18 cellular contexts compared by ENCODE assay signal in genomic region chr3:170046269-170047132, GRCh38. TPM values are rescaled to one million over a fixed set of nuclear protein-coding genes. Genes with fewer than 3 reads are reported as not detected.
DNase-seq lines count a peak whose midpoint lies in the region; ATAC-seq, FAIRE-seq and TF ChIP-seq lines count a peak whose summit lies in the region.
"Had no signal": no experiment of that assay in that cellular context is flagged by ENCODE, and none has a peak within 500 bp of the region (broad histone marks: within the 10 kb centered on the region; RNA-seq: fewer than 3 reads in every experiment).

No MANE protein-coding gene starts in this region.

- TF ChIP-seq EP300 in GM12878 (IDR thresholded peaks at IDR 0.05; ENCODE audit: borderline replicate concordance in 1 of 2, control insufficient read depth in 1 of 2, low read depth in 2 of 2, low read length in 2 of 2) = no peak

- no peak overlapping the region for H2AFZ ChIP-seq in GM12878 (ENCODE audit: control insufficient read depth, low read depth, low read length)

- H3K4me2 ChIP-seq in GM12878 (ENCODE audit: control insufficient read depth, insufficient read depth) = peak overlapping the region; percentile 93

- no peak overlapping the region for H3K4me3 Mint-ChIP-seq in T-helper 2 cell treated with Interferon-gamma antibody and Interleukin-4, amounts not matched to agents 5 μg/mL and 100 μg/mL, for 36 hours
- H3K4me3 Mint-ChIP-seq in type B pancreatic cell = no peak overlapping the region
- H3K4me3 Mint-ChIP-seq: activated CD8-positive, alpha-beta T cell treated with anti-CD3 and anti-CD28 coated beads, Interleukin-2, amount 10 ng/mL, durations not matched to agents 7 days and 5 days; endodermal cell had no signal

- no peaks in the 10 kb centered on the region for H3K9me3 ChIP-seq in GM12878 (replicated peaks; ENCODE audit: control insufficient read depth, insufficient read depth, low read length)
- H3K9me3 ChIP-seq in muscle layer of duodenum (ENCODE audit: control insufficient read depth in 1 of 2, low read length in 2 of 2) = no peaks in the 10 kb centered on the region
- H3K9me3 ChIP-seq: gastrocnemius medialis, suprapubic skin had no signal

- no peak for TF ChIP-seq POLR2A in GM12878 (IDR thresholded peaks at IDR 0.05; ENCODE audit: low read depth, low read length)

- CTCF ChIA-PET in GM12878 (lab: Yijun Ruan, JAX) = no interaction called here

- RAD21 ChIA-PET in GM12878 (lab: Charles Lee; ENCODE audit: unreplicated experiment) = interaction anchor here (0.7 kb wide), 1 partner anchor 73 kb away, joined by 3 read pairs; no protein-coding TSS in a partner anchor

- ATAC-seq in GM12878 = no peak
- no peak for ATAC-seq in HG03439 (IDR thresholded peaks at IDR 0.05; ENCODE audit: unreplicated experiment)
- ATAC-seq: gastrocnemius medialis had no signal

- peaks cover 16% of the 10 kb centered on the region for H3K4me1 Mint-ChIP-seq in T-helper 2 cell treated with Interferon-gamma antibody and Interleukin-4, amounts not matched to agents 5 μg/mL and 100 μg/mL, for 36 hours (ENCODE audit: low read depth)
- H3K4me1 Mint-ChIP-seq in type B pancreatic cell (ENCODE audit: unreplicated experiment) = peaks cover 31% of the 10 kb centered on the region

- no peaks in the 10 kb centered on the region for H3K9me3 Mint-ChIP-seq in T-helper 2 cell treated with Interferon-gamma antibody and Interleukin-4, amounts not matched to agents 5 μg/mL and 100 μg/mL, for 36 hours
- H3K9me3 Mint-ChIP-seq in type B pancreatic cell = no peaks in the 10 kb centered on the region
- H3K9me3 Mint-ChIP-seq: endodermal cell had no signal

- 72% methylated on average over 5 of the region's 5 CpGs for WGBS in GM12878 (ENCODE audit: insufficient coverage, insufficient replicate concordance, low lambda C conversion rate, missing lambda C conversion rate)

- H3K27me3 Mint-ChIP-seq in T-helper 2 cell treated with Interferon-gamma antibody and Interleukin-4, amounts not matched to agents 5 μg/mL and 100 μg/mL, for 36 hours (ENCODE audit: low read depth) = no peaks in the 10 kb centered on the region
- peaks cover 9% of the 10 kb centered on the region for H3K27me3 Mint-ChIP-seq in type B pancreatic cell

- H3K36me3 ChIP-seq in GM12878 (ENCODE audit: control insufficient read depth in 2 of 2, insufficient read depth in 2 of 2, low read length in 1 of 2) (peaks cover 0 to 22% of the 10 kb centered on the region in 2 experiments; a peak in 1 of 4 replicates), muscle layer of duodenum (ENCODE audit: control insufficient read depth in 1 of 2, insufficient read depth in 2 of 2, low read length in 2 of 2) (no peaks in the 10 kb centered on the region)
- H3K36me3 ChIP-seq: gastrocnemius medialis, suprapubic skin had no signal

- H3K4me1 ChIP-seq in GM12878 (ENCODE audit: control insufficient read depth, insufficient read depth, low read length) (peaks cover 40% of the 10 kb centered on the region), muscle layer of duodenum (ENCODE audit: control insufficient read depth in 1 of 2, insufficient read depth in 2 of 2, low read length in 2 of 2) (no peaks in the 10 kb centered on the region)
- H3K4me1 ChIP-seq: gastrocnemius medialis, suprapubic skin had no signal

- peak overlapping the region; percentile 95 for H3K27ac ChIP-seq in GM12878 (ENCODE audit: control insufficient read depth, insufficient read depth)
- H3K27ac ChIP-seq in muscle layer of duodenum (ENCODE audit: low read length) = peak overlapping the region; percentile 65
- H3K27ac ChIP-seq: gastrocnemius medialis, suprapubic skin had no signal

- H4K20me1 ChIP-seq in GM12878 (ENCODE audit: control insufficient read depth, insufficient read depth) = no peaks in the 10 kb centered on the region

- in situ Hi-C loops in GM12878 (cut with MboI) = loop anchor here (25.0 kb wide), 1 partner anchor 909 kb away; no protein-coding TSS in a partner anchor

- H3K79me2 ChIP-seq in GM12878 (ENCODE audit: control insufficient read depth, insufficient read depth, low read length) = peaks cover 69% of the 10 kb centered on the region

- TF ChIP-seq RAD21 in GM12878 (IDR thresholded peaks at IDR 0.05; ENCODE audit: insufficient read depth, low read depth, low read length) = no peak

- peak overlapping the region; percentile 25; the same call in 1 of the 2 replicates for H3K4me3 ChIP-seq in GM12878
- H3K4me3 ChIP-seq in muscle layer of duodenum (ENCODE audit: low read depth in 1 of 2, low read length in 2 of 2) = no peak overlapping the region
- H3K4me3 ChIP-seq: gastrocnemius medialis, suprapubic skin had no signal

- intact Hi-C loops in GM12878 (cut with micrococcal nuclease; ENCODE audit: unreplicated experiment) = no loop called here

- H3K27me3 ChIP-seq in GM12878 (replicated peaks in 1 of 2; ENCODE audit: control insufficient read depth in 2 of 2, insufficient read depth in 2 of 2, low read length in 1 of 2) (peaks cover 0 to 4% of the 10 kb centered on the region in 2 experiments; a peak in 2 of 4 replicates), muscle layer of duodenum (ENCODE audit: low read depth, low read length) (no peaks in the 10 kb centered on the region)

- no peak for FAIRE-seq in GM12878 (lab: Jason Lieb, UNC)
- FAIRE-seq: bronchial epithelial cell, islet of Langerhans had no signal

- peaks cover 5% of the 10 kb centered on the region for H3K36me3 Mint-ChIP-seq in T-helper 2 cell treated with Interferon-gamma antibody and Interleukin-4, amounts not matched to agents 5 μg/mL and 100 μg/mL, for 36 hours (ENCODE audit: low read depth)
- H3K36me3 Mint-ChIP-seq in type B pancreatic cell = no peaks in the 10 kb centered on the region

- DNase-seq in T-helper 2 cell treated with Interferon-gamma antibody and Interleukin-4, amounts not matched to agents 5 μg/mL and 100 μg/mL, for 36 hours (ENCODE audit: low spot score) = no peak
- DNase-seq in T-helper 2 cell = no peak
- DNase-seq in GM12878 (ENCODE audit: low read depth, low spot score) = no peak
- no peak for DNase-seq in type B pancreatic cell (ENCODE audit: extremely low spot score, unreplicated experiment)
- no peak for DNase-seq in activated naive CD4-positive, alpha-beta T cell treated with anti-CD3 and anti-CD28 coated beads, Interleukin-2, amount 50 U/mL, for 16 hours
- no peak for DNase-seq in 8988T
- DNase-seq: activated CD8-positive, alpha-beta T cell treated with anti-CD3 and anti-CD28 coated beads, Interleukin-2, amount 10 ng/mL, durations not matched to agents 7 days and 5 days; activated gamma-delta T cell treated with Interleukin-2 at 50 U/mL for 16 hours; endodermal cell; gastrocnemius medialis; NCI-H1436; NCI-H526 treated with DMSO at 0.1 percent for 48 hours; SHP77 treated with DMSO at 0.1 percent for 48 hours had no signal

- H3K9ac ChIP-seq in GM12878 (ENCODE audit: control insufficient read depth, insufficient read depth, low read length) = peak overlapping the region; percentile 63

- H3K27ac Mint-ChIP-seq in T-helper 2 cell treated with Interferon-gamma antibody and Interleukin-4, amounts not matched to agents 5 μg/mL and 100 μg/mL, for 36 hours = peak overlapping the region; percentile 35
- H3K27ac Mint-ChIP-seq in type B pancreatic cell = peak overlapping the region; percentile 75
- H3K27ac Mint-ChIP-seq: activated CD8-positive, alpha-beta T cell treated with anti-CD3 and anti-CD28 coated beads, Interleukin-2, amount 10 ng/mL, durations not matched to agents 7 days and 5 days; endodermal cell had no signal

- no peak for TF ChIP-seq CTCF in GM12878 (IDR thresholded peaks at IDR 0.05 in 2 of 3, conservative IDR thresholded peaks at IDR 0.05 in 1 of 3; ENCODE audit: control insufficient read depth in 2 of 3, extremely low read depth in 1 of 3, insufficient read depth in 1 of 3, low read depth in 3 of 3, low read length in 3 of 3)
- TF ChIP-seq CTCF in type B pancreatic cell (conservative IDR thresholded peaks at IDR 0.05) = no peak

- BruUV-seq in GM12878 (replicated peaks; lab: Mats Ljungman, UMichigan) = no TSS peak

- POLR2A ChIA-PET in GM12878 (lab: Charles Lee) = no interaction called here

- SMC1A ChIA-PET in GM12878 (lab: Charles Lee; ENCODE audit: uncharacterized antibody, unreplicated experiment) = interaction anchor here (1.3 kb wide), 2 partner anchors 32 to 80 kb away, joined by 3 read pairs; partner anchors contain the start of gene SEC62

TF ChIP-seq in GM12878, 131 proteins besides CTCF, POLR2A, EP300 and RAD21:
- TF ChIP-seq, protein P1, sequence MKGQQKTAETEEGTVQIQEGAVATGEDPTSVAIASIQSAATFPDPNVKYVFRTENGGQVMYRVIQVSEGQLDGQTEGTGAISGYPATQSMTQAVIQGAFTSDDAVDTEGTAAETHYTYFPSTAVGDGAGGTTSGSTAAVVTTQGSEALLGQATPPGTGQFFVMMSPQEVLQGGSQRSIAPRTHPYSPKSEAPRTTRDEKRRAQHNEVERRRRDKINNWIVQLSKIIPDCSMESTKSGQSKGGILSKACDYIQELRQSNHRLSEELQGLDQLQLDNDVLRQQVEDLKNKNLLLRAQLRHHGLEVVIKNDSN (IDR thresholded peaks at IDR 0.05; ENCODE audit: borderline replicate concordance, extremely low read length, insufficient read depth, low read depth, low read length) = no peak
- no peak for TF ChIP-seq ETV6 (conservative IDR thresholded peaks at IDR 0.05 in 1 of 2, IDR thresholded peaks at IDR 0.05 in 1 of 2; ENCODE audit: borderline replicate concordance in 1 of 2, low read depth in 1 of 2)
- no peak for TF ChIP-seq RUNX3 (IDR thresholded peaks at IDR 0.05; ENCODE audit: low read length)
- TF ChIP-seq SMC3 (IDR thresholded peaks at IDR 0.05; ENCODE audit: borderline replicate concordance, low read length) = no peak
- no peak for TF ChIP-seq SREBF2 (IDR thresholded peaks at IDR 0.05; ENCODE audit: low read length)
- no peak for TF ChIP-seq JUNB (IDR thresholded peaks at IDR 0.05)

RNA-seq across cellular contexts. Expression of gene GPR160, which starts 8.7 kb away (rescaled TPM):
- total RNA-seq in GM12878 (2013; cell fraction: nucleolus; rRNA removed) = 1.5 and 1.7 TPM in 2 replicates
- total RNA-seq in GM12878 (2014; rRNA removed) (35.6 and 35.9 TPM in 2 replicates), GM12878 (2014; rRNA removed; fragmentation: Illumina TruSeq; extraction: Trizol) (36.3 and 36.4 TPM in 2 replicates), GM12878 (2021) (21.7 and 24.6 TPM in 2 replicates), type B pancreatic cell (ENCODE audit: low replicate concordance) (7.3 and 13.1 TPM in 2 replicates)
- polyA plus RNA-seq in GM12878 (2011; ENCODE audit: low read depth) = 32.9 TPM
- polyA plus RNA-seq in GM12878 (2011; rRNA removed) (1.2 and 2.2 TPM in 2 replicates), GM12878 (2014; fragmentation: Illumina TruSeq; extraction: Trizol) (41.9 and 44.1 TPM in 2 replicates), GM12878 (2014; fragmentation: Nextera tagmentation; extraction: Ambion mirVana) (10 to 100 TPM in 1 of 2 experiments, 1 to 10 TPM in 1; 8.8 to 14.4 TPM), GM12878 (2014; rRNA removed) (25.9 and 28.2 TPM in 2 replicates), GM12878 (2016; fragmentation: Nextera tagmentation; extraction: Ambion mirVana) (10 to 100 TPM; 53.9 to 57.7 TPM)
- 0.30 and 0.42 TPM in 2 replicates for polyA plus RNA-seq in GM12878 (2011; cell fraction: cytosol; rRNA removed)
- polyA plus RNA-seq in GM12878 (2011; cell fraction: nucleus; rRNA removed) = 0.44 and 0.49 TPM in 2 replicates
- polyA plus RNA-seq in GM12878 (2012) = 80.9 and 93.7 TPM in 2 replicates
- 0.41 and 0.80 TPM in 2 replicates for polyA minus RNA-seq in GM12878 (2011; rRNA and poly(A)+ RNA removed)
- 0.73 and 1.6 TPM in 2 replicates for polyA minus RNA-seq in GM12878 (2011; cell fraction: cytosol; rRNA and poly(A)+ RNA removed)
- 0.36 and 0.86 TPM in 2 replicates for polyA minus RNA-seq in GM12878 (2011; cell fraction: nucleus; rRNA and poly(A)+ RNA removed)
